In genomic region chr21:46017695-46018094, GRCh38 we compare ENCODE assay signal across 25 cellular contexts.
"Had no signal": no experiment of that assay in that cellular context is flagged by ENCODE, and none has a peak within 500 bp of the region (broad histone marks: within the 10 kb centered on the region; RNA-seq: fewer than 3 reads in every experiment).

No MANE protein-coding gene starts in this region.

- H3K4me1 ChIP-seq: gastrocnemius medialis, heart left ventricle had no signal

- DNase-seq: activated B cell treated with CpG ODN at 0.5 μM for 24 hours; activated CD4-positive, alpha-beta T cell treated with anti-CD3 and anti-CD28 coated beads for 48 hours; activated CD4-positive, alpha-beta T cell treated with anti-CD3 and anti-CD28 coated beads, Interleukin-2, amount 50 U/mL, for 1 hour; activated CD4-positive, alpha-beta T cell treated with anti-CD3 and anti-CD28 coated beads, Interleukin-2, amount 50 U/mL, for 48 hours; activated CD8-positive, alpha-beta memory T cell treated with anti-CD3 and anti-CD28 coated beads for 24 hours; activated effector memory CD4-positive, alpha-beta T cell treated with anti-CD3 and anti-CD28 coated beads, Interleukin-2, amount 50 U/mL, for 16 hours; activated naive CD4-positive, alpha-beta T cell treated with anti-CD3 and anti-CD28 coated beads, Interleukin-2, amount 50 U/mL, for 16 hours; activated T-cell treated with anti-CD3 and anti-CD28 coated beads, Interleukin-2, amount 50 U/mL, for 1 hour; activated T-cell treated with anti-CD3 and anti-CD28 coated beads, Interleukin-2, amount 50 U/mL, for 48 hours; amygdala; aorta; brain microvascular endothelial cell; dorsolateral prefrontal cortex; effector memory CD4-positive, alpha-beta T cell; foreskin fibroblast; gastrocnemius medialis; glutamatergic neuron; heart left ventricle; T-helper 1 cell; T-helper 17 cell; T1000; WERI-Rb-1 had no signal

- H3K36me3 ChIP-seq: brain microvascular endothelial cell, gastrocnemius medialis, heart left ventricle, WERI-Rb-1 had no signal

- H3K27ac ChIP-seq: brain microvascular endothelial cell, coronary artery, dorsolateral prefrontal cortex, gastrocnemius medialis, heart left ventricle, WERI-Rb-1 had no signal

- H3K27me3 ChIP-seq: brain microvascular endothelial cell, heart left ventricle had no signal

- H3K4me3 ChIP-seq: coronary artery, dorsolateral prefrontal cortex, gastrocnemius medialis, heart left ventricle had no signal

- H3K9me3 ChIP-seq: gastrocnemius medialis, heart left ventricle had no signal

- ATAC-seq: activated CD4-positive, CD25-positive, alpha-beta regulatory T cell treated with anti-CD3 and anti-CD28 coated beads, Interleukin-2, amount 50 U/mL, for 24 hours; esophagus mucosa; gastrocnemius medialis; heart left ventricle; T-helper 17 cell had no signal
